ENCODE assay signal across 19 cellular contexts in genomic region chr14:36773558-36773957, GRCh38.
A peak's percentile ranks its signal among the peaks of the same experiment; 100 is the strongest.
DNase-seq lines count a peak whose midpoint lies in the region; ATAC-seq, FAIRE-seq and TF ChIP-seq lines count a peak whose summit lies in the region.
"Had no signal": no experiment of that assay in that cellular context is flagged by ENCODE, and none has a peak within 500 bp of the region (broad histone marks: within the 10 kb centered on the region; RNA-seq: fewer than 3 reads in every experiment).

No MANE protein-coding gene starts in this region.

- WGBS in A549 (ENCODE audit: missing lambda C conversion rate): 51% methylated on average over 3 of the region's 3 CpGs

- TF ChIP-seq RAD21 in A549 (conservative IDR thresholded peaks at IDR 0.05 in 1 of 2, IDR thresholded peaks at IDR 0.05 in 1 of 2) (no peak), HCT116 (IDR thresholded peaks at IDR 0.05; ENCODE audit: low read depth) (no peak)

- no peaks in the 10 kb centered on the region for H3K36me3 ChIP-seq in HCT116 (ENCODE audit: control insufficient read depth in 1 of 2, insufficient read depth in 2 of 2, low read length in 2 of 2)
- H3K36me3 ChIP-seq: MG63, neural progenitor cell had no signal

- H3K9me3 ChIP-seq in A549 (no peaks in the 10 kb centered on the region), HCT116 (ENCODE audit: control insufficient read depth in 1 of 2, insufficient read depth in 1 of 2, low read depth in 1 of 2, low read length in 2 of 2) (no peaks in the 10 kb centered on the region)
- H3K9me3 ChIP-seq: MG63 had no signal

- H3K4me1 ChIP-seq in A549: peaks cover 7% of the 10 kb centered on the region; the same call in 2 of the 3 replicates
- peaks cover 3 to 6% of the 10 kb centered on the region in 2 experiments; a peak in 2 of 4 replicates for H3K4me1 ChIP-seq in HCT116 (ENCODE audit: control insufficient read depth in 1 of 2, insufficient read depth in 2 of 2, low read length in 2 of 2)
- H3K4me1 ChIP-seq: neural progenitor cell had no signal

- intact Hi-C loops in HCT116 (cut with micrococcal nuclease): loop anchor here (1.0 to 5.0 kb wide), 3 partner anchors 169 to 459 kb away; no protein-coding TSS in a partner anchor

- RAD21 ChIA-PET in HCT116 (lab: Charles Lee; ENCODE audit: low non-redundant PET in 1 of 2, low total read pairs in 2 of 2, uncharacterized antibody in 2 of 2, unreplicated experiment in 2 of 2): no interaction called here

- ATAC-seq in A549: peak; percentile 75 to 80
- peak; percentile 38; the same call in 1 of the 2 replicates for ATAC-seq in HCT116
- ATAC-seq in GM21528 (IDR thresholded peaks at IDR 0.05; ENCODE audit: low FRiP score, unreplicated experiment): no peak
- ATAC-seq: Panc1 had no signal

- POLR2A ChIA-PET in A549 (lab: Yijun Ruan, JAX) (interaction anchor here (0.7 to 1.8 kb wide), 2 partner anchors 169 to 425 kb away, joined by 3 to 6 read pairs; no protein-coding TSS in a partner anchor), HCT116 (lab: Charles Lee) (no interaction called here)

- H3K79me2 ChIP-seq in HCT116 (ENCODE audit: insufficient read depth, low read length): no peaks in the 10 kb centered on the region

- H3K9ac ChIP-seq in HCT116 (ENCODE audit: low read length): no peak overlapping the region
- H3K9ac ChIP-seq: neural progenitor cell had no signal

- no peak overlapping the region for H3K4me3 ChIP-seq in A549
- H3K4me3 ChIP-seq in HCT116 (replicated peaks in 1 of 2; ENCODE audit: low read depth in 1 of 2, low read length in 2 of 2): no peak overlapping the region
- H3K4me3 ChIP-seq in fibroblast of mammary gland (ENCODE audit: control insufficient read depth, low read depth, low read length): no peak overlapping the region
- H3K4me3 ChIP-seq: MG63, neural progenitor cell had no signal

- H3K27ac ChIP-seq in A549 (no peak overlapping the region), HCT116 (ENCODE audit: low read depth, low read length) (no peak overlapping the region)
- H3K27ac ChIP-seq: neural progenitor cell had no signal

- DNase-seq in A549 (ENCODE audit: low read depth in 1 of 2, low spot score in 1 of 2): peak in 1 of 2 experiments; percentile 19
- DNase-seq in HCT116 (ENCODE audit: low read depth, low spot score): no peak
- peak; percentile 3 for DNase-seq in RPMI7951 (ENCODE audit: low read depth)
- peak; percentile 6 for DNase-seq in fibroblast of mammary gland (ENCODE audit: low read depth)
- no peak for DNase-seq in KBM-7
- DNase-seq in activated naive CD4-positive, alpha-beta T cell treated with anti-CD3 and anti-CD28 coated beads, Interleukin-2, amount 50 U/mL, for 16 hours: no peak
- DNase-seq in activated CD4-positive, alpha-beta T cell treated with anti-CD3 and anti-CD28 coated beads, Interleukin-2, amount 50 U/mL, for 4 hours: no peak
- DNase-seq: activated CD4-positive, alpha-beta T cell treated with anti-CD3 and anti-CD28 coated beads, Interleukin-2, amount 50 U/mL, for 48 hours; activated T-cell treated with anti-CD3 and anti-CD28 coated beads, Interleukin-2, amount 50 U/mL, for 48 hours; GDM1; head of caudate nucleus; midbrain; retina had no signal

- H4K20me1 ChIP-seq in HCT116 (ENCODE audit: insufficient read depth): no peaks in the 10 kb centered on the region

- no TSS peak for BruUV-seq in HCT116 (replicated peaks; lab: Mats Ljungman, UMichigan)

- no peaks in the 10 kb centered on the region for H3K9me2 ChIP-seq in HCT116 (ENCODE audit: insufficient read depth)

- no peak for TF ChIP-seq EP300 in A549 (IDR thresholded peaks at IDR 0.05)

- no peak for TF ChIP-seq CTCF in A549 (IDR thresholded peaks at IDR 0.05)
- TF ChIP-seq CTCF in HCT116 (IDR thresholded peaks at IDR 0.05 in 2 of 3, conservative IDR thresholded peaks at IDR 0.05 in 1 of 3; ENCODE audit: borderline replicate concordance in 1 of 3, insufficient read depth in 1 of 3, low read depth in 2 of 3, low read length in 2 of 3): no peak
- no peak for TF ChIP-seq CTCF in fibroblast of mammary gland (conservative IDR thresholded peaks at IDR 0.05; ENCODE audit: control insufficient read depth, insufficient read depth, low read depth, low read length)

- in situ Hi-C loops in KBM-7 (cut with MboI; ENCODE audit: low pct_unique_long_range_greater_than_20kb, low sequenced_read_pairs): no loop called here

- CTCF ChIA-PET in A549 (lab: Yijun Ruan, JAX) (interaction anchor here (0.7 to 2.2 kb wide), 8 partner anchors 123 to 377 kb away, joined by 3 to 6 read pairs (median 3); no protein-coding TSS in a partner anchor), HCT116 (lab: Charles Lee) (interaction anchor here (0.7 to 3.1 kb wide), 3 partner anchors 17 to 376 kb away, joined by 3 to 23 read pairs (median 11); no protein-coding TSS in a partner anchor)

- no peak overlapping the region for H2AFZ ChIP-seq in HCT116 (ENCODE audit: low read depth, low read length, poor library complexity, severe bottlenecking)
- H2AFZ ChIP-seq: neural progenitor cell had no signal

- H3K4me2 ChIP-seq in A549: peak overlapping the region; percentile 0; the same call in 1 of the 3 replicates
- H3K4me2 ChIP-seq in HCT116 (ENCODE audit: low read length): no peak overlapping the region
- H3K4me2 ChIP-seq: neural progenitor cell had no signal

- TF ChIP-seq POLR2A in A549 (IDR thresholded peaks at IDR 0.05; ENCODE audit: low read length): no peak
- no peak for TF ChIP-seq POLR2A in HCT116 (IDR thresholded peaks at IDR 0.05; ENCODE audit: borderline replicate concordance, extremely low read depth, insufficient read depth, insufficient read length)

- FAIRE-seq in A549 (lab: Jason Lieb, UNC): peak; percentile 61
- FAIRE-seq: colon, GM12891 had no signal

- H3K27me3 ChIP-seq in HCT116 (ENCODE audit: insufficient read depth, low read length): no peaks in the 10 kb centered on the region
- H3K27me3 ChIP-seq: MG63, neural progenitor cell had no signal

TF ChIP-seq in A549, 52 proteins besides CTCF, POLR2A, EP300 and RAD21 (continues in another document):
- TF ChIP-seq RARB (CRISPR knock-in tag; IDR thresholded peaks at IDR 0.05) (no peak), ZC3H11A (IDR thresholded peaks at IDR 0.05) (no peak), GATA3 (IDR thresholded peaks at IDR 0.05; ENCODE audit: borderline replicate concordance) (no peak), RNF2 (IDR thresholded peaks at IDR 0.05; ENCODE audit: borderline replicate concordance, low read depth) (no peak), EHF (CRISPR knock-in tag; IDR thresholded peaks at IDR 0.05) (no peak), MAZ (IDR thresholded peaks at IDR 0.05; ENCODE audit: borderline replicate concordance, low read depth, low read length) (no peak), POLR2AphosphoS2 (conservative IDR thresholded peaks at IDR 0.05; ENCODE audit: low read length) (no peak), SREBF2 (IDR thresholded peaks at IDR 0.05) (no peak), KDM5A (IDR thresholded peaks at IDR 0.05) (no peak), FOSL2 (IDR thresholded peaks at IDR 0.05) (no peak), FOSL2 (CRISPR knock-in tag; IDR thresholded peaks at IDR 0.05) (no peak), FOSB (CRISPR knock-in tag; IDR thresholded peaks at IDR 0.05) (no peak), KDM1A (IDR thresholded peaks at IDR 0.05; ENCODE audit: low read depth) (no peak), SMC3 (IDR thresholded peaks at IDR 0.05) (no peak), NFE2L2 (conservative IDR thresholded peaks at IDR 0.05; ENCODE audit: low read length) (no peak), BHLHE40 (IDR thresholded peaks at IDR 0.05; ENCODE audit: low read depth, low read length) (no peak), JUN (IDR thresholded peaks at IDR 0.05) (no peak)
- TF ChIP-seq, protein P1, sequence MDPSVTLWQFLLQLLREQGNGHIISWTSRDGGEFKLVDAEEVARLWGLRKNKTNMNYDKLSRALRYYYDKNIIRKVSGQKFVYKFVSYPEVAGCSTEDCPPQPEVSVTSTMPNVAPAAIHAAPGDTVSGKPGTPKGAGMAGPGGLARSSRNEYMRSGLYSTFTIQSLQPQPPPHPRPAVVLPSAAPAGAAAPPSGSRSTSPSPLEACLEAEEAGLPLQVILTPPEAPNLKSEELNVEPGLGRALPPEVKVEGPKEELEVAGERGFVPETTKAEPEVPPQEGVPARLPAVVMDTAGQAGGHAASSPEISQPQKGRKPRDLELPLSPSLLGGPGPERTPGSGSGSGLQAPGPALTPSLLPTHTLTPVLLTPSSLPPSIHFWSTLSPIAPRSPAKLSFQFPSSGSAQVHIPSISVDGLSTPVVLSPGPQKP (IDR thresholded peaks at IDR 0.05; ENCODE audit: low read depth, low read length): no peak

TF ChIP-seq in HCT116, 20 proteins besides CTCF, POLR2A, EP300 and RAD21 (continues in another document):
- TF ChIP-seq ELF1 (IDR thresholded peaks at IDR 0.05; ENCODE audit: borderline replicate concordance, low read depth) (no peak), SIN3A (IDR thresholded peaks at IDR 0.05; ENCODE audit: low read depth) (no peak), JUND (IDR thresholded peaks at IDR 0.05) (no peak), REST (IDR thresholded peaks at IDR 0.05; ENCODE audit: low read depth) (no peak), TCF7L2 (IDR thresholded peaks at IDR 0.05; ENCODE audit: borderline replicate concordance, extremely low read depth, insufficient read depth, insufficient read length) (no peak), ATF3 (IDR thresholded peaks at IDR 0.05) (no peak)

Comparison
In these comparisons a context has a peak if more than half of its experiments do, and no peak if none do; other contexts are left out.
1. DNase-seq: peak in RPMI7951 (single experiment) and fibroblast of mammary gland (single experiment); none in HCT116 (single experiment), KBM-7 (single experiment), activated naive CD4-positive, alpha-beta T cell treated with anti-CD3 and anti-CD28 coated beads, Interleukin-2, amount 50 U/mL, for 16 hours (single experiment) and activated CD4-positive, alpha-beta T cell treated with anti-CD3 and anti-CD28 coated beads, Interleukin-2, amount 50 U/mL, for 4 hours (0 of 2).